Comparison of ENCODE assay signal across 8 cellular contexts in genomic region chr1:172089768-172090510, GRCh38.
A peak's percentile ranks its signal among the peaks of the same experiment; 100 is the strongest.
DNase-seq lines count a peak whose midpoint lies in the region; ATAC-seq and TF ChIP-seq lines count a peak whose summit lies in the region.

No MANE protein-coding gene starts in this region.

- TF ChIP-seq CTCF in choroid plexus epithelial cell (conservative IDR thresholded peaks at IDR 0.05; ENCODE audit: low read depth, low read length): peak; percentile 93

- peaks cover 3% of the 10 kb centered on the region for H3K36me3 Mint-ChIP-seq in memory B cell
- H3K36me3 Mint-ChIP-seq in stimulated activated naive B cell treated with anti-CD40 and anti-IgM and Interleukin-4, amounts not matched to agents 10 μg/mL and 1 μg/mL and 100 μg/mL, for 72 hours: no peaks in the 10 kb centered on the region

- no peak overlapping the region for H3K4me3 ChIP-seq in choroid plexus epithelial cell (ENCODE audit: low read depth, low read length)

- peak overlapping the region; percentile 28 for H3K27ac Mint-ChIP-seq in memory B cell
- H3K27ac Mint-ChIP-seq in stimulated activated naive B cell treated with anti-CD40 and anti-IgM and Interleukin-4, amounts not matched to agents 10 μg/mL and 1 μg/mL and 100 μg/mL, for 72 hours: no peak overlapping the region

- ATAC-seq in memory B cell (ENCODE audit: low read depth) (peak; percentile 99), GM21737 (IDR thresholded peaks at IDR 0.05; ENCODE audit: unreplicated experiment) (no peak)
- ATAC-seq in stimulated activated naive B cell treated with anti-CD40 and anti-IgM and Interleukin-4, amounts not matched to agents 10 μg/mL and 1 μg/mL and 100 μg/mL, for 72 hours (replicated peaks): peak; percentile 85 to 88

- H3K4me1 Mint-ChIP-seq in memory B cell: peaks cover 6% of the 10 kb centered on the region
- H3K4me1 Mint-ChIP-seq in stimulated activated naive B cell treated with anti-CD40 and anti-IgM and Interleukin-4, amounts not matched to agents 10 μg/mL and 1 μg/mL and 100 μg/mL, for 72 hours: peaks cover 2 to 6% of the 10 kb centered on the region in 2 donors

- H3K4me3 Mint-ChIP-seq in memory B cell: peak overlapping the region; percentile 60
- no peak overlapping the region for H3K4me3 Mint-ChIP-seq in stimulated activated naive B cell treated with anti-CD40 and anti-IgM and Interleukin-4, amounts not matched to agents 10 μg/mL and 1 μg/mL and 100 μg/mL, for 72 hours

- H3K27me3 Mint-ChIP-seq in memory B cell: no peaks in the 10 kb centered on the region
- no peaks in the 10 kb centered on the region for H3K27me3 Mint-ChIP-seq in stimulated activated naive B cell treated with anti-CD40 and anti-IgM and Interleukin-4, amounts not matched to agents 10 μg/mL and 1 μg/mL and 100 μg/mL, for 72 hours

- DNase-seq in GDM1 (lab: John Stamatoyannopoulos, UW): peak; percentile 7
- peak; percentile 15 for DNase-seq in HuH-7 (ENCODE audit: low spot score)
- DNase-seq in activated CD4-positive, alpha-beta T cell treated with anti-CD3 and anti-CD28 coated beads for 1 hour: peak; percentile 46
- DNase-seq in choroid plexus epithelial cell (ENCODE audit: low read depth): peak; percentile 84
- peak; percentile 44 to 55 for DNase-seq in memory B cell (ENCODE audit: low spot score in 2 of 2)
- peak; percentile 18 for DNase-seq in stimulated activated naive B cell treated with anti-CD40 and anti-IgM and Interleukin-4, amounts not matched to agents 10 μg/mL and 1 μg/mL and 100 μg/mL, for 72 hours
- DNase-seq in inferior parietal cortex (ENCODE audit: extremely low spot score): no peak

- no peaks in the 10 kb centered on the region for H3K9me3 Mint-ChIP-seq in memory B cell
- no peaks in the 10 kb centered on the region for H3K9me3 Mint-ChIP-seq in stimulated activated naive B cell treated with anti-CD40 and anti-IgM and Interleukin-4, amounts not matched to agents 10 μg/mL and 1 μg/mL and 100 μg/mL, for 72 hours
